In genomic region chr16:57196276-57196675, GRCh38 we compare ENCODE assay signal across 1 cellular context.
TF ChIP-seq lines count a peak whose summit lies in the region.

No MANE protein-coding gene starts in this region.

TF ChIP-seq in WTC11, 78 proteins besides CTCF, POLR2A, EP300 and RAD21 (continued from another document):
- TF ChIP-seq, protein P1, sequence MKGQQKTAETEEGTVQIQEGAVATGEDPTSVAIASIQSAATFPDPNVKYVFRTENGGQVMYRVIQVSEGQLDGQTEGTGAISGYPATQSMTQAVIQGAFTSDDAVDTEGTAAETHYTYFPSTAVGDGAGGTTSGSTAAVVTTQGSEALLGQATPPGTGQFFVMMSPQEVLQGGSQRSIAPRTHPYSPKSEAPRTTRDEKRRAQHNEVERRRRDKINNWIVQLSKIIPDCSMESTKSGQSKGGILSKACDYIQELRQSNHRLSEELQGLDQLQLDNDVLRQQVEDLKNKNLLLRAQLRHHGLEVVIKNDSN (CRISPR knock-in tag; IDR thresholded peaks at IDR 0.05) = no peak
- no peak for TF ChIP-seq FOXJ3 (CRISPR knock-in tag; IDR thresholded peaks at IDR 0.05; ENCODE audit: borderline replicate concordance)
- no peak for TF ChIP-seq ZNF425 (CRISPR knock-in tag; conservative IDR thresholded peaks at IDR 0.05)
